Comparison of ENCODE assay signal across 1 cellular context in genomic region chr13:79395881-79396280, GRCh38.
TF ChIP-seq lines count a peak whose summit lies in the region.

No MANE protein-coding gene starts in this region.

TF ChIP-seq in K562, 482 proteins besides CTCF, POLR2A, EP300 and RAD21 (continued from another document):
- TF ChIP-seq, protein P1, sequence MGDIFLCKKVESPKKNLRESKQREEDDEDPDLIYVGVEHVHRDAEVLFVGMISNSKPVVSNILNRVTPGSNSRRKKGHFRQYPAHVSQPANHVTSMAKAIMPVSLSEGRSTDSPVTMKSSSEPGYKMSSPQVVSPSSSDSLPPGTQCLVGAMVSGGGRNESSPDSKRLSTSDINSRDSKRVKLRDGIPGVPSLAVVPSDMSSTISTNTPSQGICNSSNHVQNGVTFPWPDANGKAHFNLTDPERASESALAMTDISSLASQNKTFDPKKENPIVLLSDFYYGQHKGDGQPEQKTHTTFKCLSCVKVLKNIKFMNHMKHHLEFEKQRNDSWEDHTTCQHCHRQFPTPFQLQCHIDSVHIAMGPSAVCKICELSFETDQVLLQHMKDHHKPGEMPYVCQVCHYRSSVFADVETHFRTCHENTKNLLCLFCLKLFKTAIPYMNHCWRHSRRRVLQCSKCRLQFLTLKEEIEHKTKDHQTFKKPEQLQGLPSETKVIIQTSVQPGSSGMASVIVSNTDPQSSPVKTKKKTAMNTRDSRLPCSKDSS (IDR thresholded peaks at IDR 0.05; ENCODE audit: low read depth, partially characterized antibody) = peak; percentile 91
- TF ChIP-seq, protein P2, sequence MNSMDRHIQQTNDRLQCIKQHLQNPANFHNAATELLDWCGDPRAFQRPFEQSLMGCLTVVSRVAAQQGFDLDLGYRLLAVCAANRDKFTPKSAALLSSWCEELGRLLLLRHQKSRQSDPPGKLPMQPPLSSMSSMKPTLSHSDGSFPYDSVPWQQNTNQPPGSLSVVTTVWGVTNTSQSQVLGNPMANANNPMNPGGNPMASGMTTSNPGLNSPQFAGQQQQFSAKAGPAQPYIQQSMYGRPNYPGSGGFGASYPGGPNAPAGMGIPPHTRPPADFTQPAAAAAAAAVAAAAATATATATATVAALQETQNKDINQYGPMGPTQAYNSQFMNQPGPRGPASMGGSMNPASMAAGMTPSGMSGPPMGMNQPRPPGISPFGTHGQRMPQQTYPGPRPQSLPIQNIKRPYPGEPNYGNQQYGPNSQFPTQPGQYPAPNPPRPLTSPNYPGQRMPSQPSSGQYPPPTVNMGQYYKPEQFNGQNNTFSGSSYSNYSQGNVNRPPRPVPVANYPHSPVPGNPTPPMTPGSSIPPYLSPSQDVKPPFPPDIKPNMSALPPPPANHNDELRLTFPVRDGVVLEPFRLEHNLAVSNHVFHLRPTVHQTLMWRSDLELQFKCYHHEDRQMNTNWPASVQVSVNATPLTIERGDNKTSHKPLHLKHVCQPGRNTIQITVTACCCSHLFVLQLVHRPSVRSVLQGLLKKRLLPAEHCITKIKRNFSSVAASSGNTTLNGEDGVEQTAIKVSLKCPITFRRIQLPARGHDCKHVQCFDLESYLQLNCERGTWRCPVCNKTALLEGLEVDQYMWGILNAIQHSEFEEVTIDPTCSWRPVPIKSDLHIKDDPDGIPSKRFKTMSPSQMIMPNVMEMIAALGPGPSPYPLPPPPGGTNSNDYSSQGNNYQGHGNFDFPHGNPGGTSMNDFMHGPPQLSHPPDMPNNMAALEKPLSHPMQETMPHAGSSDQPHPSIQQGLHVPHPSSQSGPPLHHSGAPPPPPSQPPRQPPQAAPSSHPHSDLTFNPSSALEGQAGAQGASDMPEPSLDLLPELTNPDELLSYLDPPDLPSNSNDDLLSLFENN (IDR thresholded peaks at IDR 0.05; ENCODE audit: low read depth in 2 of 2, low read length in 2 of 2) = no peak
- TF ChIP-seq TSC22D4 (tag; IDR thresholded peaks at IDR 0.05) (no peak), MCM5 (IDR thresholded peaks at IDR 0.05; ENCODE audit: low read depth) (no peak), ZNF134 (CRISPR knock-in tag; conservative IDR thresholded peaks at IDR 0.05) (no peak), ZNF592 (IDR thresholded peaks at IDR 0.05) (no peak), DMBX1 (CRISPR knock-in tag; IDR thresholded peaks at IDR 0.05; ENCODE audit: borderline replicate concordance) (no peak), KAT7 (CRISPR knock-in tag; IDR thresholded peaks at IDR 0.05; ENCODE audit: borderline replicate concordance) (no peak), BCLAF1 (IDR thresholded peaks at IDR 0.05; ENCODE audit: borderline replicate concordance in 1 of 2, control insufficient read depth in 1 of 2, low read depth in 2 of 2, low read length in 1 of 2) (no peak), PTBP1 (IDR thresholded peaks at IDR 0.05; ENCODE audit: low read depth, low read length) (no peak), NCOR1 (IDR thresholded peaks at IDR 0.05) (no peak), ZNF77 (CRISPR knock-in tag; IDR thresholded peaks at IDR 0.05) (no peak), CBX3 (IDR thresholded peaks at IDR 0.05; ENCODE audit: borderline replicate concordance in 1 of 2, low read length in 2 of 2) (peak in 1 of 2 experiments; percentile 95; a peak in 2 of 3 replicates), SIN3A (IDR thresholded peaks at IDR 0.05; ENCODE audit: borderline replicate concordance in 2 of 2, control insufficient read depth in 1 of 2, low read depth in 2 of 2, low read length in 2 of 2) (no peak), ZNF316 (IDR thresholded peaks at IDR 0.05) (no peak), FOXA1 (IDR thresholded peaks at IDR 0.05; ENCODE audit: borderline replicate concordance) (no peak), ARNT (IDR thresholded peaks at IDR 0.05) (no peak), TRIM24 (IDR thresholded peaks at IDR 0.05) (peak; percentile 78 to 87), FOXM1 (IDR thresholded peaks at IDR 0.05; ENCODE audit: low read depth) (peak; percentile 39; the same call in 1 of the 2 replicates), FOXM1 (CRISPR knock-in tag; IDR thresholded peaks at IDR 0.05; ENCODE audit: low read depth) (no peak), CBX1 (IDR thresholded peaks at IDR 0.05; ENCODE audit: low read depth) (peak; percentile 74; the same call in 1 of the 2 replicates), ESRRA (IDR thresholded peaks at IDR 0.05; ENCODE audit: borderline replicate concordance, low read depth) (no peak), GABPB2 (CRISPR knock-in tag; conservative IDR thresholded peaks at IDR 0.05) (no peak), ZBTB7A (IDR thresholded peaks at IDR 0.05; ENCODE audit: borderline replicate concordance, control insufficient read depth, low read depth, low read length) (no peak), TCFL5 (CRISPR knock-in tag; conservative IDR thresholded peaks at IDR 0.05) (no peak), CC2D1A (IDR thresholded peaks at IDR 0.05) (peak; percentile 60; the same call in 1 of the 2 replicates), BHLHE40 (IDR thresholded peaks at IDR 0.05; ENCODE audit: low read length) (no peak), BRD4 (IDR thresholded peaks at IDR 0.05) (no peak), POLR2B (IDR thresholded peaks at IDR 0.05; ENCODE audit: low read depth, partially characterized antibody) (no peak), TRIM28 (IDR thresholded peaks at IDR 0.05) (peak; percentile 95), HDAC1 (IDR thresholded peaks at IDR 0.05) (peak in 1 of 2 experiments; percentile 97; a peak in 2 of 4 replicates)
- TF ChIP-seq, protein P3, sequence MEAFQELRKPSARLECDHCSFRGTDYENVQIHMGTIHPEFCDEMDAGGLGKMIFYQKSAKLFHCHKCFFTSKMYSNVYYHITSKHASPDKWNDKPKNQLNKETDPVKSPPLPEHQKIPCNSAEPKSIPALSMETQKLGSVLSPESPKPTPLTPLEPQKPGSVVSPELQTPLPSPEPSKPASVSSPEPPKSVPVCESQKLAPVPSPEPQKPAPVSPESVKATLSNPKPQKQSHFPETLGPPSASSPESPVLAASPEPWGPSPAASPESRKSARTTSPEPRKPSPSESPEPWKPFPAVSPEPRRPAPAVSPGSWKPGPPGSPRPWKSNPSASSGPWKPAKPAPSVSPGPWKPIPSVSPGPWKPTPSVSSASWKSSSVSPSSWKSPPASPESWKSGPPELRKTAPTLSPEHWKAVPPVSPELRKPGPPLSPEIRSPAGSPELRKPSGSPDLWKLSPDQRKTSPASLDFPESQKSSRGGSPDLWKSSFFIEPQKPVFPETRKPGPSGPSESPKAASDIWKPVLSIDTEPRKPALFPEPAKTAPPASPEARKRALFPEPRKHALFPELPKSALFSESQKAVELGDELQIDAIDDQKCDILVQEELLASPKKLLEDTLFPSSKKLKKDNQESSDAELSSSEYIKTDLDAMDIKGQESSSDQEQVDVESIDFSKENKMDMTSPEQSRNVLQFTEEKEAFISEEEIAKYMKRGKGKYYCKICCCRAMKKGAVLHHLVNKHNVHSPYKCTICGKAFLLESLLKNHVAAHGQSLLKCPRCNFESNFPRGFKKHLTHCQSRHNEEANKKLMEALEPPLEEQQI (IDR thresholded peaks at IDR 0.05) = peak; percentile 98
- TF ChIP-seq, protein P4, sequence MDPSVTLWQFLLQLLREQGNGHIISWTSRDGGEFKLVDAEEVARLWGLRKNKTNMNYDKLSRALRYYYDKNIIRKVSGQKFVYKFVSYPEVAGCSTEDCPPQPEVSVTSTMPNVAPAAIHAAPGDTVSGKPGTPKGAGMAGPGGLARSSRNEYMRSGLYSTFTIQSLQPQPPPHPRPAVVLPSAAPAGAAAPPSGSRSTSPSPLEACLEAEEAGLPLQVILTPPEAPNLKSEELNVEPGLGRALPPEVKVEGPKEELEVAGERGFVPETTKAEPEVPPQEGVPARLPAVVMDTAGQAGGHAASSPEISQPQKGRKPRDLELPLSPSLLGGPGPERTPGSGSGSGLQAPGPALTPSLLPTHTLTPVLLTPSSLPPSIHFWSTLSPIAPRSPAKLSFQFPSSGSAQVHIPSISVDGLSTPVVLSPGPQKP (CRISPR knock-in tag; IDR thresholded peaks at IDR 0.05) = no peak
- TF ChIP-seq, protein P5, sequence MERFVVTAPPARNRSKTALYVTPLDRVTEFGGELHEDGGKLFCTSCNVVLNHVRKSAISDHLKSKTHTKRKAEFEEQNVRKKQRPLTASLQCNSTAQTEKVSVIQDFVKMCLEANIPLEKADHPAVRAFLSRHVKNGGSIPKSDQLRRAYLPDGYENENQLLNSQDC (CRISPR knock-in tag; IDR thresholded peaks at IDR 0.05) = no peak
